Comparison of ENCODE assay signal across 14 cellular contexts in genomic region chr9:124419832-124420489, GRCh38. TPM values are rescaled to one million over a fixed set of nuclear protein-coding genes. Genes with fewer than 3 reads are reported as not detected.
DNase-seq lines count a peak whose midpoint lies in the region; ATAC-seq and TF ChIP-seq lines count a peak whose summit lies in the region.
"Had no signal": no experiment of that assay in that cellular context is flagged by ENCODE, and none has a peak within 500 bp of the region (broad histone marks: within the 10 kb centered on the region; RNA-seq: fewer than 3 reads in every experiment).

No MANE protein-coding gene starts in this region.

- POLR2A ChIA-PET in activated CD8-positive, alpha-beta T cell treated with anti-CD3 and anti-CD28 coated beads for 36 hours (lab: Charles Lee), result interaction anchor here (0.6 kb wide), 1 partner anchor 154 kb away, joined by 3 read pairs; no protein-coding TSS in a partner anchor

- WGBS in hepatocyte (ENCODE audit: low lambda C conversion rate, missing lambda C conversion rate), result 85% methylated on average over 6 of the region's 6 CpGs

- peak overlapping the region; percentile 52 for H3K9ac ChIP-seq in neural cell (ENCODE audit: low read length)

- H3K9me3 Mint-ChIP-seq in CD14-positive monocyte (peaks cover 0 to 6% (median 4%) of the 10 kb centered on the region in 7 donors), HFFc6 (peaks cover 4% of the 10 kb centered on the region)
- H3K9me3 Mint-ChIP-seq in activated CD8-positive, alpha-beta T cell treated with anti-CD3 and anti-CD28 coated beads for 36 hours, result peaks cover 1% of the 10 kb centered on the region

- no peaks in the 10 kb centered on the region for H3K9me2 ChIP-seq in neural cell (ENCODE audit: insufficient read depth, low read length)
- no peaks in the 10 kb centered on the region for H3K9me2 ChIP-seq in hepatocyte (replicated peaks; ENCODE audit: insufficient read depth)

- H3K79me2 ChIP-seq in neural cell (replicated peaks; ENCODE audit: insufficient read depth, low read length) (peaks cover 2% of the 10 kb centered on the region), hepatocyte (peaks cover under 1% of the 10 kb centered on the region)

- H3K27ac Mint-ChIP-seq in CD14-positive monocyte (no peak overlapping the region), HFFc6 (no peak overlapping the region)
- H3K27ac Mint-ChIP-seq in activated CD8-positive, alpha-beta T cell treated with anti-CD3 and anti-CD28 coated beads for 36 hours, result no peak overlapping the region
- H3K27ac Mint-ChIP-seq: stimulated activated memory B cell treated with anti-CD40 and anti-IgM and Interleukin-4, amounts not matched to agents 10 μg/mL and 1 μg/mL and 100 μg/mL, for 72 hours had no signal

- H3K36me3 Mint-ChIP-seq in CD14-positive monocyte, result no peaks in the 10 kb centered on the region
- peaks cover 8% of the 10 kb centered on the region for H3K36me3 Mint-ChIP-seq in HFFc6 (ENCODE audit: low read depth)
- H3K36me3 Mint-ChIP-seq in activated CD8-positive, alpha-beta T cell treated with anti-CD3 and anti-CD28 coated beads for 36 hours (ENCODE audit: low read depth), result peaks cover 2% of the 10 kb centered on the region
- H3K36me3 Mint-ChIP-seq: stimulated activated memory B cell treated with anti-CD40 and anti-IgM and Interleukin-4, amounts not matched to agents 10 μg/mL and 1 μg/mL and 100 μg/mL, for 72 hours had no signal

- H3K4me3 ChIP-seq in neural cell (ENCODE audit: low read length), result no peak overlapping the region
- H3K4me3 ChIP-seq in hepatocyte, result no peak overlapping the region
- H3K4me3 ChIP-seq: gastroesophageal sphincter, SJCRH30, uterus had no signal

- TF ChIP-seq RAD21 in neural cell (conservative IDR thresholded peaks at IDR 0.05), result no peak

- H3K27ac ChIP-seq in neural cell (ENCODE audit: low read length), result peak overlapping the region; percentile 70
- no peak overlapping the region for H3K27ac ChIP-seq in hepatocyte
- H3K27ac ChIP-seq: brain microvascular endothelial cell, SJCRH30, uterus had no signal

- peaks cover 2 to 10% (median 6%) of the 10 kb centered on the region in 3 donors for H3K27me3 Mint-ChIP-seq in CD14-positive monocyte (ENCODE audit: low read depth in 3 of 3)
- peaks cover 20% of the 10 kb centered on the region for H3K27me3 Mint-ChIP-seq in HFFc6 (ENCODE audit: insufficient read depth)
- H3K27me3 Mint-ChIP-seq in activated CD8-positive, alpha-beta T cell treated with anti-CD3 and anti-CD28 coated beads for 36 hours, result no peaks in the 10 kb centered on the region

- H4K20me1 ChIP-seq in neural cell (ENCODE audit: insufficient read depth) (no peaks in the 10 kb centered on the region), hepatocyte (ENCODE audit: insufficient read depth, poor library complexity, severe bottlenecking) (no peaks in the 10 kb centered on the region)

- no peaks in the 10 kb centered on the region for H3K9me3 ChIP-seq in neural cell (ENCODE audit: low read length)
- no peaks in the 10 kb centered on the region for H3K9me3 ChIP-seq in hepatocyte (ENCODE audit: low read depth)
- H3K9me3 ChIP-seq: gastroesophageal sphincter, SJCRH30, uterus had no signal

- H3K4me3 Mint-ChIP-seq in CD14-positive monocyte, result no peak overlapping the region
- no peak overlapping the region for H3K4me3 Mint-ChIP-seq in HFFc6
- no peak overlapping the region for H3K4me3 Mint-ChIP-seq in activated CD8-positive, alpha-beta T cell treated with anti-CD3 and anti-CD28 coated beads for 36 hours
- H3K4me3 Mint-ChIP-seq: stimulated activated memory B cell treated with anti-CD40 and anti-IgM and Interleukin-4, amounts not matched to agents 10 μg/mL and 1 μg/mL and 100 μg/mL, for 72 hours had no signal

- no peak for ATAC-seq in activated CD8-positive, alpha-beta T cell treated with anti-CD3 and anti-CD28 coated beads for 36 hours
- ATAC-seq in GM18517 (IDR thresholded peaks at IDR 0.05; ENCODE audit: unreplicated experiment), result no peak

- CTCF ChIA-PET in activated CD8-positive, alpha-beta T cell treated with anti-CD3 and anti-CD28 coated beads for 36 hours (lab: Charles Lee), result interaction anchor here (0.7 to 9.4 kb wide), 20 partner anchors 10 to 294 kb away, joined by 3 to 93 read pairs (median 4); no protein-coding TSS in a partner anchor

- intact Hi-C loops in CD14-positive monocyte (cut with micrococcal nuclease), result no loop called here
- intact Hi-C loops in activated CD8-positive, alpha-beta T cell treated with anti-CD3 and anti-CD28 coated beads for 36 hours (cut with micrococcal nuclease), result loop anchor here (2.0 kb wide), 1 partner anchor 117 kb away; no protein-coding TSS in a partner anchor

- peaks cover 4% of the 10 kb centered on the region for H3K4me1 Mint-ChIP-seq in CD14-positive monocyte
- peaks cover 21% of the 10 kb centered on the region for H3K4me1 Mint-ChIP-seq in HFFc6 (ENCODE audit: low read depth)
- H3K4me1 Mint-ChIP-seq in activated CD8-positive, alpha-beta T cell treated with anti-CD3 and anti-CD28 coated beads for 36 hours (ENCODE audit: low read depth), result peaks cover 3% of the 10 kb centered on the region

- TF ChIP-seq EP300 in neural cell (conservative IDR thresholded peaks at IDR 0.05; ENCODE audit: poor library complexity, severe bottlenecking), result no peak

- DNase-seq in CD14-positive monocyte (ENCODE audit: low spot score), result no peak
- DNase-seq in HFFc6, result no peak
- DNase-seq in activated CD8-positive, alpha-beta T cell treated with anti-CD3 and anti-CD28 coated beads for 36 hours, result peak; percentile 8
- no peak for DNase-seq in islet precursor cell
- no peak for DNase-seq in hepatocyte (ENCODE audit: low spot score)
- DNase-seq: NCI-H2029 treated with DMSO at 0.1 percent for 48 hours, uterus had no signal

- H3K36me3 ChIP-seq in neural cell (ENCODE audit: insufficient read depth, low read length) (no peaks in the 10 kb centered on the region), hepatocyte (replicated peaks; ENCODE audit: insufficient read depth, low read depth) (no peaks in the 10 kb centered on the region)
- H3K36me3 ChIP-seq: gastroesophageal sphincter, uterus had no signal

- H2AFZ ChIP-seq in neural cell (ENCODE audit: low read depth, low read length), result no peak overlapping the region
- H2AFZ ChIP-seq in hepatocyte, result no peak overlapping the region

- no peaks in the 10 kb centered on the region for H3F3A ChIP-seq in neural cell (ENCODE audit: insufficient read depth, low read length, poor library complexity, severe bottlenecking)

- H3K27me3 ChIP-seq in neural cell (ENCODE audit: insufficient read depth, low read depth, low read length), result no peaks in the 10 kb centered on the region
- H3K27me3 ChIP-seq in hepatocyte, result peaks cover 8% of the 10 kb centered on the region
- H3K27me3 ChIP-seq: gastroesophageal sphincter, uterus had no signal

- TF ChIP-seq CTCF in CD14-positive monocyte (IDR thresholded peaks at IDR 0.05), result peak; percentile 74
- peak; percentile 72 for TF ChIP-seq CTCF in HFFc6 (IDR thresholded peaks at IDR 0.05)
- peak; percentile 39 for TF ChIP-seq CTCF in activated CD8-positive, alpha-beta T cell treated with anti-CD3 and anti-CD28 coated beads for 36 hours (IDR thresholded peaks at IDR 0.05)
- TF ChIP-seq CTCF in neural cell (IDR thresholded peaks at IDR 0.05; ENCODE audit: poor library complexity, severe bottlenecking), result peak; percentile 27
- TF ChIP-seq CTCF in hepatocyte (IDR thresholded peaks at IDR 0.05; ENCODE audit: poor library complexity), result no peak

- H3K4me1 ChIP-seq in hepatocyte (ENCODE audit: insufficient read depth), result no peaks in the 10 kb centered on the region
- H3K4me1 ChIP-seq: uterus had no signal

- H3K4me2 ChIP-seq in neural cell (ENCODE audit: low read length) (no peak overlapping the region), hepatocyte (no peak overlapping the region)

TF ChIP-seq in neural cell, 6 proteins besides CTCF, POLR2A, EP300 and RAD21:
- TF ChIP-seq REST (IDR thresholded peaks at IDR 0.05; ENCODE audit: borderline replicate concordance), result no peak
- peak; percentile 41 for TF ChIP-seq SMC3 (conservative IDR thresholded peaks at IDR 0.05; ENCODE audit: poor library complexity)
- TF ChIP-seq TAF1 (IDR thresholded peaks at IDR 0.05; ENCODE audit: low read depth), result no peak
TF ChIP-seq in neural cell: peak in this region for 1.

RNA-seq across cellular contexts. Expression of gene PSMB7, which starts 4.7 kb away (rescaled TPM):
- 100 to 1,000 TPM; 191 to 194 TPM for polyA plus RNA-seq in CD14-positive monocyte
- total RNA-seq in HFFc6 (2021; fragmentation: NEBNext Ultra II Directional; extraction: Animal tissue kit (Norgen Biotek cat#: 25700)), result 100 to 1,000 TPM; 220 to 267 (median 263) TPM
- 100 to 1,000 TPM; 155 to 170 TPM for total RNA-seq in activated CD8-positive, alpha-beta T cell treated with anti-CD3 and anti-CD28 coated beads for 36 hours
- polyA plus RNA-seq in neural cell, result 363 and 388 TPM in 2 replicates
- polyA minus RNA-seq in neural cell, result 192 and 198 TPM in 2 replicates
- 197 and 212 TPM in 2 replicates for total RNA-seq in hepatocyte
- polyA plus RNA-seq in hepatocyte, result 189 and 226 TPM in 2 replicates

RNA-seq across cellular contexts. Expression of gene ADGRD2, which starts 30.3 kb away (rescaled TPM):
- polyA plus RNA-seq in CD14-positive monocyte (not detected), neural cell (not detected in 2 replicates), hepatocyte (not detected in 2 replicates)
- total RNA-seq in HFFc6 (2021; fragmentation: NEBNext Ultra II Directional; extraction: Animal tissue kit (Norgen Biotek cat#: 25700)), result not detected
- total RNA-seq in activated CD8-positive, alpha-beta T cell treated with anti-CD3 and anti-CD28 coated beads for 36 hours, result not detected
- polyA minus RNA-seq in neural cell, result not detected in 2 replicates
- total RNA-seq in hepatocyte, result not detected in 2 replicates
- total RNA-seq: CD8-positive, alpha-beta memory T cell; gastroesophageal sphincter; SJCRH30 had no signal
- polyA plus RNA-seq: CD8-positive, alpha-beta memory T cell had no signal
